Comparison of ENCODE assay signal across 1 cellular context in the genomic region with DNA sequence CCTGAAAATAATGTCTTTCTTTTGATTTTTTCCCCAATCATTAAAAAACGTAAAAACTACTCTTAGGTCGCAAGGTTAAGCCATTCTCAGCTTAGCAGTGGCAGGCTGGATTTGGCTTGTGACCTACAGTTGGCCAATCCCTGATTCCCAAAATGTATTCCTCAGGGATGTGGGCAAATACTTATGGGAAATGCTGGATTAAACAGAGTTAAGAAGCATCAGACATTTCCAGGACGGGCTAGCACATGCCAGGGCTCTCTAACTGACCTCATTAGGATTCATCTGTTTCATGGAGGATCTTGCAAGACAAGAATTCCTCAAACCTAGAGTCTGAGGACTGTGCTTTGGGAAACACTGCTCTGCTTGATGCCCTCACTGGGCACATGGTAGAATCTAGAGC.
TF ChIP-seq lines count a peak whose summit lies in the region.

No MANE protein-coding gene starts in this region.

TF ChIP-seq in A549, 52 proteins besides CTCF, POLR2A, EP300 and RAD21 (continued from another document):
- TF ChIP-seq, protein P1, sequence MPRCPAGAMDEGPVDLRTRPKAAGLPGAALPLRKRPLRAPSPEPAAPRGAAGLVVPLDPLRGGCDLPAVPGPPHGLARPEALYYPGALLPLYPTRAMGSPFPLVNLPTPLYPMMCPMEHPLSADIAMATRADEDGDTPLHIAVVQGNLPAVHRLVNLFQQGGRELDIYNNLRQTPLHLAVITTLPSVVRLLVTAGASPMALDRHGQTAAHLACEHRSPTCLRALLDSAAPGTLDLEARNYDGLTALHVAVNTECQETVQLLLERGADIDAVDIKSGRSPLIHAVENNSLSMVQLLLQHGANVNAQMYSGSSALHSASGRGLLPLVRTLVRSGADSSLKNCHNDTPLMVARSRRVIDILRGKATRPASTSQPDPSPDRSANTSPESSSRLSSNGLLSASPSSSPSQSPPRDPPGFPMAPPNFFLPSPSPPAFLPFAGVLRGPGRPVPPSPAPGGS (IDR thresholded peaks at IDR 0.05): no peak
- TF ChIP-seq RNF2 (IDR thresholded peaks at IDR 0.05; ENCODE audit: borderline replicate concordance, low read depth): no peak
- TF ChIP-seq, protein P2, sequence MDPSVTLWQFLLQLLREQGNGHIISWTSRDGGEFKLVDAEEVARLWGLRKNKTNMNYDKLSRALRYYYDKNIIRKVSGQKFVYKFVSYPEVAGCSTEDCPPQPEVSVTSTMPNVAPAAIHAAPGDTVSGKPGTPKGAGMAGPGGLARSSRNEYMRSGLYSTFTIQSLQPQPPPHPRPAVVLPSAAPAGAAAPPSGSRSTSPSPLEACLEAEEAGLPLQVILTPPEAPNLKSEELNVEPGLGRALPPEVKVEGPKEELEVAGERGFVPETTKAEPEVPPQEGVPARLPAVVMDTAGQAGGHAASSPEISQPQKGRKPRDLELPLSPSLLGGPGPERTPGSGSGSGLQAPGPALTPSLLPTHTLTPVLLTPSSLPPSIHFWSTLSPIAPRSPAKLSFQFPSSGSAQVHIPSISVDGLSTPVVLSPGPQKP (IDR thresholded peaks at IDR 0.05; ENCODE audit: low read depth, low read length): no peak
